In the genomic region with DNA sequence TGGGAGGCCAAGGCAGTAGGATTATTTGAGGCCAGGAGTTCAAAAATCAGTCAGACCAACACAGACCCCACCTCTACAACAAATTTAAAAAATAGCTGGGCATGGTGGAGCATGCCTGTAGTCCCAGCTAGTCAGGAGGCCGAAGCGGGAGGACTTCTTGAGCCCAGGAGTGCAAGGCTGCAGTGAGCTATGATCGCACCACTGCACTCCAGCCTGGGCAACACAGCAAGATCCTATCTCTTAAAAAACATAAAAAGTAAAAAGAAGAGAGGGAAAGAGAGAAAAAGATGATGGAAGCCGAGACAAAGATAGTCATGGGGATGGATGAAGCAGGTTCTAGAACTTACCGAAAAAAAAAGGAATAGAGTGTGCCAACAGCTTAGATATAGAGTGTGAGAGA, we compare ENCODE assay signal across 1 cellular context.
TF ChIP-seq lines count a peak whose summit lies in the region.

No MANE protein-coding gene starts in this region.

TF ChIP-seq in K562, 482 proteins besides CTCF, POLR2A, EP300 and RAD21:
- TF ChIP-seq ZNF121 (CRISPR knock-in tag; conservative IDR thresholded peaks at IDR 0.05) = peak; percentile 87
- TF ChIP-seq BDP1 (IDR thresholded peaks at IDR 0.05; ENCODE audit: insufficient read depth, insufficient read length) = no peak
- TF ChIP-seq RBM25 (IDR thresholded peaks at IDR 0.05; ENCODE audit: low read depth, low read length, severe bottlenecking) = peak; percentile 15
